9 cellular contexts compared by ENCODE assay signal in the genomic region with DNA sequence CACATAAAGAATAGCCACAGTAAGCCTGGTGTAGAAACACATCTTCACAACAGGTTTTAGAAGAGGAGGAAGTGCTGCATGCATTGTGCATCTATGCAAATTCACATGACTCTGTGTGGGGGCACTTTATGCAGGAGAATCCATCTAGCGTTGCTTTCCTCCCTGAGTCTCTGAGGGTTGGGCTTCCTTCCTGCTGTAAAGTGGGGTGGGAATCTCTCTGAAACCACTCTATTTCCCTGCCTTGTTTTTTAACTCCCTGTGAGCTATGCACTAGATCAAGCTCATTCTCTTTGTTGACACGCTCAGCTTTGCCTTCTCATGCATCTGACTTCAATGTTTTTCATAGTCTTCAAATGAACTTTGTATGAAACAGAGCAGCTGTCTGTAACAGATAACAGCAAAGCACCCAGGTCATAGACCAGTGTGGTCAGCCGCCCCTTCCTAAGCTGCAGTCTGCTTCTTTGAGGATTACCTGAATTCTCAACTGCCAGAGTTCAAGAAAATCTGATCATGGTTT.
DNase-seq lines count a peak whose midpoint lies in the region; ATAC-seq and TF ChIP-seq lines count a peak whose summit lies in the region.
"Had no signal": no experiment of that assay in that cellular context is flagged by ENCODE, and none has a peak within 500 bp of the region (broad histone marks: within the 10 kb centered on the region; RNA-seq: fewer than 3 reads in every experiment).

No MANE protein-coding gene starts in this region.

- no peaks in the 10 kb centered on the region for H3K9me3 Mint-ChIP-seq in activated naive CD8-positive, alpha-beta T cell treated with anti-CD3 and anti-CD28 coated beads, Interleukin-2, amount 50 U/mL, for 24 hours

- H3K27me3 Mint-ChIP-seq in activated naive CD8-positive, alpha-beta T cell treated with anti-CD3 and anti-CD28 coated beads, Interleukin-2, amount 50 U/mL, for 24 hours: no peaks in the 10 kb centered on the region

- no peaks in the 10 kb centered on the region for H3K36me3 Mint-ChIP-seq in activated naive CD8-positive, alpha-beta T cell treated with anti-CD3 and anti-CD28 coated beads, Interleukin-2, amount 50 U/mL, for 24 hours (ENCODE audit: low read depth)

- peak overlapping the region; percentile 83 for H3K27ac Mint-ChIP-seq in activated naive CD8-positive, alpha-beta T cell treated with anti-CD3 and anti-CD28 coated beads, Interleukin-2, amount 50 U/mL, for 24 hours

- peak; percentile 16 for DNase-seq in GM10266 (ENCODE audit: extremely low spot score)
- no peak for DNase-seq in activated naive CD8-positive, alpha-beta T cell treated with anti-CD3 and anti-CD28 coated beads, Interleukin-2, amount 50 U/mL, for 24 hours
- no peak for DNase-seq in NCI-H2029 treated with DMSO at 0.1 percent for 48 hours (lab: John Stamatoyannopoulos, UW)
- DNase-seq in stimulated activated CD4-positive, alpha-beta T cell treated with anti-CD3 and anti-CD28 coated beads, Interleukin-12 subunit alpha, Interleukin-12 subunit beta, amount 100 ng/mL, for 4 hours: no peak
- DNase-seq in caudate nucleus (lab: John Stamatoyannopoulos, UW): no peak
- DNase-seq in NCI-H2171 (lab: John Stamatoyannopoulos, UW): no peak

- no peak for TF ChIP-seq CTCF in GM10266 (IDR thresholded peaks at IDR 0.05; ENCODE audit: control insufficient read depth, insufficient read depth, low read depth, missing control alignments)

- H3K4me1 Mint-ChIP-seq in activated naive CD8-positive, alpha-beta T cell treated with anti-CD3 and anti-CD28 coated beads, Interleukin-2, amount 50 U/mL, for 24 hours: peaks cover 70% of the 10 kb centered on the region

- H3K27ac ChIP-seq in caudate nucleus (ENCODE audit: low read depth, low read length): no peak overlapping the region

- ATAC-seq in GM21360 (IDR thresholded peaks at IDR 0.05; ENCODE audit: unreplicated experiment) (peak; percentile 88), HG03460 (IDR thresholded peaks at IDR 0.05; ENCODE audit: unreplicated experiment) (peak; percentile 95)
- ATAC-seq in activated naive CD8-positive, alpha-beta T cell treated with anti-CD3 and anti-CD28 coated beads, Interleukin-2, amount 50 U/mL, for 24 hours: peak; percentile 29
- ATAC-seq: HCT116 had no signal

- peak overlapping the region; percentile 27 for H3K4me3 Mint-ChIP-seq in activated naive CD8-positive, alpha-beta T cell treated with anti-CD3 and anti-CD28 coated beads, Interleukin-2, amount 50 U/mL, for 24 hours

Comparison
In these comparisons a context has a peak if more than half of its experiments do, and no peak if none do; other contexts are left out.
1. ATAC-seq: peak in every context shown above with its lines; median percentile 95 in HG03460; 88 in GM21360; 29 in activated naive CD8-positive, alpha-beta T cell treated with anti-CD3 and anti-CD28 coated beads, Interleukin-2, amount 50 U/mL, for 24 hours.